ENCODE assay signal across 1 cellular context in genomic region chr3:72446406-72447058, GRCh38.
TF ChIP-seq lines count a peak whose summit lies in the region.

TSS of gene RYBP (minus strand) at chr3:72446621.

TF ChIP-seq in K562, 482 proteins besides CTCF, POLR2A, EP300 and RAD21 (continued from another document and continues in another):
- peak in 1 of 2 experiments; percentile 23 for TF ChIP-seq AFF1 (IDR thresholded peaks at IDR 0.05; ENCODE audit: low read depth in 1 of 2, partially characterized antibody in 2 of 2)
- no peak for TF ChIP-seq ZNF354B (CRISPR knock-in tag; IDR thresholded peaks at IDR 0.05)
- no peak for TF ChIP-seq NRF1 (conservative IDR thresholded peaks at IDR 0.05 in 1 of 2, IDR thresholded peaks at IDR 0.05 in 1 of 2)
- no peak for TF ChIP-seq TCFL5 (CRISPR knock-in tag; conservative IDR thresholded peaks at IDR 0.05)
- TF ChIP-seq NFXL1 (CRISPR knock-in tag; IDR thresholded peaks at IDR 0.05): no peak
- no peak for TF ChIP-seq JUN (IDR thresholded peaks at IDR 0.05; ENCODE audit: borderline replicate concordance, low read depth, low read length)
- peak; percentile 56; the same call in 1 of the 2 replicates for TF ChIP-seq JUN (CRISPR knock-in tag; IDR thresholded peaks at IDR 0.05; ENCODE audit: borderline replicate concordance)
- TF ChIP-seq EP400 (IDR thresholded peaks at IDR 0.05): no peak
- TF ChIP-seq POLR2AphosphoS5 (IDR thresholded peaks at IDR 0.05; ENCODE audit: control insufficient read depth, insufficient read depth, low read depth, low read length): peak; percentile 39; the same call in 1 of the 2 replicates
- TF ChIP-seq ZNF778 (CRISPR knock-in tag; IDR thresholded peaks at IDR 0.05): no peak
- no peak for TF ChIP-seq DEAF1 (CRISPR knock-in tag; IDR thresholded peaks at IDR 0.05)
- no peak for TF ChIP-seq ATF2 (CRISPR knock-in tag; IDR thresholded peaks at IDR 0.05)
- TF ChIP-seq SMAD3 (CRISPR knock-in tag; conservative IDR thresholded peaks at IDR 0.05): no peak
- TF ChIP-seq HMBOX1 (IDR thresholded peaks at IDR 0.05): no peak
- TF ChIP-seq HMGN3 (IDR thresholded peaks at IDR 0.05; ENCODE audit: borderline replicate concordance, extremely low read depth, insufficient read length, low read depth, low read length): no peak
- no peak for TF ChIP-seq PRPF4 (IDR thresholded peaks at IDR 0.05; ENCODE audit: insufficient read depth, low read depth, low read length, poor library complexity, severe bottlenecking)
- no peak for TF ChIP-seq ATF4 (CRISPR knock-in tag; IDR thresholded peaks at IDR 0.05)
- TF ChIP-seq ZBTB11 (CRISPR knock-in tag; IDR thresholded peaks at IDR 0.05): peak in 2 of 3 experiments; percentile 69 to 78; a peak in 4 of 6 replicates
- TF ChIP-seq SP1 (CRISPR knock-in tag; IDR thresholded peaks at IDR 0.05): no peak
- TF ChIP-seq BRCA1 (IDR thresholded peaks at IDR 0.05): no peak
- no peak for TF ChIP-seq BRCA1 (CRISPR knock-in tag; IDR thresholded peaks at IDR 0.05)
- TF ChIP-seq NFYB (IDR thresholded peaks at IDR 0.05; ENCODE audit: extremely low read depth, insufficient read length): no peak
- no peak for TF ChIP-seq ZNF76 (CRISPR knock-in tag; IDR thresholded peaks at IDR 0.05; ENCODE audit: borderline replicate concordance)
- no peak for TF ChIP-seq THRB (CRISPR knock-in tag; conservative IDR thresholded peaks at IDR 0.05)
- no peak for TF ChIP-seq PATZ1 (CRISPR knock-in tag; IDR thresholded peaks at IDR 0.05; ENCODE audit: borderline replicate concordance)
- TF ChIP-seq TAF7 (tag; IDR thresholded peaks at IDR 0.05): no peak
- no peak for TF ChIP-seq ZNF764 (CRISPR knock-in tag; IDR thresholded peaks at IDR 0.05; ENCODE audit: low read depth)
- TF ChIP-seq CREB1 (IDR thresholded peaks at IDR 0.05): no peak
- no peak for TF ChIP-seq CREB1 (CRISPR knock-in tag; IDR thresholded peaks at IDR 0.05)
- no peak for TF ChIP-seq ZC3H8 (IDR thresholded peaks at IDR 0.05)
- no peak for TF ChIP-seq RFX5 (IDR thresholded peaks at IDR 0.05; ENCODE audit: low read depth, low read length)
- peak in 1 of 2 experiments; percentile 27; a peak in 1 of 4 replicates for TF ChIP-seq MNT (conservative IDR thresholded peaks at IDR 0.05)
- TF ChIP-seq MLLT1 (IDR thresholded peaks at IDR 0.05): peak; percentile 42 to 87
